16 cellular contexts compared by ENCODE assay signal in the genomic region with DNA sequence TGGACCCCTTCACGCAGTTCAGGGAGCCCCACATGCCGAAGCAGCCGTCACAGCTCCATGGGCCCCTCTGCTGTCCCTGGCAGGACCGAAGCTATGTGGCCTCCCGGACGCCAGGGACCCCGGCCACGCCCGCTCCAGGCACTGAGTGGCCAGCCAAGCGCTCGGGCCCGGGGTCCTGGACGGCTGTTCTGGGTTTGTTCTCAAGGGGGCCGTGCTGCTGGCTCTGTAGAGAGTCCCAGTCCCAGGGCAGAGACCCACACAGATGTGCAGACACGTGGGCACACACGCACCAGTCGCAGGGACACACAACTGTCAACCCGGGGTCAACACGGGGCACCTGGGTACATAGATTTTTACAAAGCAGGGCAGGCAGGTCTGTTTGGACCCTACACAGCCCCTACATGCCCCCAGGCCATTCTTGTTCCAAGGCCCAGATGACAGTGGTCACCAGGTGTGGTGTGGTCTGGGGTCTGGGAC. TPM values are rescaled to one million over a fixed set of nuclear protein-coding genes. Genes with fewer than 3 reads are reported as not detected.
DNase-seq lines count a peak whose midpoint lies in the region; ATAC-seq and TF ChIP-seq lines count a peak whose summit lies in the region.
"Had no signal": no experiment of that assay in that cellular context is flagged by ENCODE, and none has a peak within 500 bp of the region (broad histone marks: within the 10 kb centered on the region; RNA-seq: fewer than 3 reads in every experiment).

No MANE protein-coding gene starts in this region.

- TF ChIP-seq CTCF in SK-N-SH (IDR thresholded peaks at IDR 0.05) (no peak), RWPE2 (IDR thresholded peaks at IDR 0.05; ENCODE audit: poor library complexity, severe bottlenecking) (no peak), osteoblast (IDR thresholded peaks at IDR 0.05; ENCODE audit: extremely low read depth, low read depth, low read length) (no peak)

- POLR2A ChIA-PET in SK-N-SH (lab: Yijun Ruan, JAX), result interaction anchor here (0.9 kb wide), 1 partner anchor 12 kb away, joined by 3 read pairs; no protein-coding TSS in a partner anchor

- H4K20me1 ChIP-seq in SK-N-SH (ENCODE audit: insufficient read depth) (no peaks in the 10 kb centered on the region), osteoblast (ENCODE audit: insufficient read depth, low read length) (peaks cover 7% of the 10 kb centered on the region)

- H3K27ac ChIP-seq in SK-N-SH (ENCODE audit: low read depth in 2 of 2, low read length in 1 of 2) (no peak overlapping the region), RWPE2 (ENCODE audit: poor library complexity, severe bottlenecking) (peak overlapping the region; percentile 2), osteoblast (ENCODE audit: low read depth, low read length) (no peak overlapping the region)
- H3K27ac ChIP-seq: 22Rv1, SJSA1 had no signal

- H3K36me3 ChIP-seq in SK-N-SH (replicated peaks in 1 of 2; ENCODE audit: control insufficient read depth in 1 of 2, insufficient read depth in 2 of 2, low read length in 1 of 2) (peaks cover 0 to 17% of the 10 kb centered on the region in 2 experiments), RWPE2 (ENCODE audit: low read depth) (peaks cover 2% of the 10 kb centered on the region), osteoblast (ENCODE audit: insufficient read depth, low read length) (no peaks in the 10 kb centered on the region)
- H3K36me3 ChIP-seq: HAP-1 had no signal

- peaks cover 8% of the 10 kb centered on the region; the same call in 1 of the 2 replicates for H3K79me2 ChIP-seq in SK-N-SH (ENCODE audit: insufficient read depth)
- peaks cover 4% of the 10 kb centered on the region for H3K79me2 ChIP-seq in osteoblast (ENCODE audit: insufficient read depth, low read length)

- no peaks in the 10 kb centered on the region for H3K9me3 ChIP-seq in SK-N-SH
- H3K9me3 ChIP-seq in RWPE2 (ENCODE audit: severe bottlenecking), result no peaks in the 10 kb centered on the region
- no peaks in the 10 kb centered on the region for H3K9me3 ChIP-seq in osteoblast (ENCODE audit: low read depth, low read length)
- H3K9me3 ChIP-seq: HAP-1, SJSA1 had no signal

- no peak; the same call in 2 of the 3 replicates for ATAC-seq in SK-N-SH treated with all-trans-retinoic acid at 6 μM for 48 hours
- no peak; the same call in 2 of the 3 replicates for ATAC-seq in RWPE2 (ENCODE audit: low read depth)
- ATAC-seq in HG03469 (IDR thresholded peaks at IDR 0.05; ENCODE audit: unreplicated experiment), result no peak

- H2AFZ ChIP-seq in SK-N-SH (ENCODE audit: low read depth), result no peak overlapping the region
- no peak overlapping the region for H2AFZ ChIP-seq in osteoblast (ENCODE audit: low read length)

- no peaks in the 10 kb centered on the region for H3K27me3 ChIP-seq in SK-N-SH (ENCODE audit: insufficient read depth)
- no peaks in the 10 kb centered on the region for H3K27me3 ChIP-seq in RWPE2 (ENCODE audit: insufficient read depth, poor library complexity, severe bottlenecking)
- peaks cover 25% of the 10 kb centered on the region for H3K27me3 ChIP-seq in osteoblast (ENCODE audit: insufficient read depth, low read length)
- H3K27me3 ChIP-seq: SJSA1 had no signal

- TF ChIP-seq POLR2A in erythroblast (IDR thresholded peaks at IDR 0.05; ENCODE audit: low read length), result no peak

- 74% methylated on average over 5 of the region's 19 CpGs for WGBS in SK-N-SH (ENCODE audit: low lambda C conversion rate)

- H3K9me2 ChIP-seq in SK-N-SH, result no peaks in the 10 kb centered on the region

- H3K9ac ChIP-seq in SK-N-SH, result no peak overlapping the region

- H3K4me2 ChIP-seq in SK-N-SH (no peak overlapping the region), osteoblast (ENCODE audit: insufficient read depth, low read length) (no peak overlapping the region)

- DNase-seq in SK-N-SH, result peak; percentile 61
- DNase-seq in RWPE2 (ENCODE audit: low spot score), result no peak
- peak; percentile 93 for DNase-seq in osteoblast (ENCODE audit: insufficient read length, low spot score, missing footprints)
- no peak for DNase-seq in erythroblast (lab: John Stamatoyannopoulos, UW)
- DNase-seq: KBM-7, NCI-H146, NCI-H2081 treated with DMSO at 0.1 percent for 48 hours, NCI-H524, RPMI8226 had no signal

- TF ChIP-seq EP300 in SK-N-SH (IDR thresholded peaks at IDR 0.05; ENCODE audit: borderline replicate concordance in 1 of 2, low read depth in 1 of 2, low read length in 1 of 2), result no peak

- H3K4me3 ChIP-seq in SK-N-SH (ENCODE audit: low read depth in 2 of 2, low read length in 1 of 2) (no peak overlapping the region), RWPE2 (ENCODE audit: severe bottlenecking) (no peak overlapping the region), osteoblast (ENCODE audit: insufficient read depth, low read length) (no peak overlapping the region)
- H3K4me3 ChIP-seq: HAP-1, SJSA1 had no signal

- H3K4me1 ChIP-seq in SK-N-SH (ENCODE audit: control insufficient read depth in 1 of 2, insufficient read depth in 2 of 2, low read depth in 1 of 2, low read length in 1 of 2), result peaks cover 0 to 18% of the 10 kb centered on the region in 2 experiments; a peak in 1 of 4 replicates
- H3K4me1 ChIP-seq in RWPE2 (ENCODE audit: insufficient read depth, poor library complexity, severe bottlenecking), result peaks cover 10% of the 10 kb centered on the region
- H3K4me1 ChIP-seq in osteoblast (ENCODE audit: insufficient read depth, low read length), result no peaks in the 10 kb centered on the region
- H3K4me1 ChIP-seq: HAP-1, SJSA1 had no signal

- CTCF ChIA-PET in SK-N-SH (lab: Yijun Ruan, JAX), result interaction anchor here (1.4 to 5.1 kb wide), 2 partner anchors 116 to 237 kb away, joined by 5 to 43 read pairs; no protein-coding TSS in a partner anchor

- no peak for TF ChIP-seq RAD21 in SK-N-SH (IDR thresholded peaks at IDR 0.05; ENCODE audit: low read length)

- H3F3A ChIP-seq in SK-N-SH (replicated peaks; ENCODE audit: insufficient read depth), result no peaks in the 10 kb centered on the region

TF ChIP-seq in SK-N-SH, 30 proteins besides CTCF, POLR2A, EP300 and RAD21 (continues in another document):
- no peak for TF ChIP-seq GABPA (IDR thresholded peaks at IDR 0.05; ENCODE audit: low read depth)
- no peak for TF ChIP-seq FOXJ3 (CRISPR knock-in tag; IDR thresholded peaks at IDR 0.05)
- TF ChIP-seq SMC3 (IDR thresholded peaks at IDR 0.05; ENCODE audit: low read depth, low read length), result no peak
- no peak for TF ChIP-seq NFIC (IDR thresholded peaks at IDR 0.05; ENCODE audit: borderline replicate concordance)
- TF ChIP-seq FOXM1 (IDR thresholded peaks at IDR 0.05; ENCODE audit: low read depth), result no peak
- TF ChIP-seq TEAD4 (IDR thresholded peaks at IDR 0.05; ENCODE audit: borderline replicate concordance, insufficient read depth), result no peak
- no peak for TF ChIP-seq TCF12 (IDR thresholded peaks at IDR 0.05)
- no peak for TF ChIP-seq RFX5 (IDR thresholded peaks at IDR 0.05; ENCODE audit: low read length)
- TF ChIP-seq, protein P1, sequence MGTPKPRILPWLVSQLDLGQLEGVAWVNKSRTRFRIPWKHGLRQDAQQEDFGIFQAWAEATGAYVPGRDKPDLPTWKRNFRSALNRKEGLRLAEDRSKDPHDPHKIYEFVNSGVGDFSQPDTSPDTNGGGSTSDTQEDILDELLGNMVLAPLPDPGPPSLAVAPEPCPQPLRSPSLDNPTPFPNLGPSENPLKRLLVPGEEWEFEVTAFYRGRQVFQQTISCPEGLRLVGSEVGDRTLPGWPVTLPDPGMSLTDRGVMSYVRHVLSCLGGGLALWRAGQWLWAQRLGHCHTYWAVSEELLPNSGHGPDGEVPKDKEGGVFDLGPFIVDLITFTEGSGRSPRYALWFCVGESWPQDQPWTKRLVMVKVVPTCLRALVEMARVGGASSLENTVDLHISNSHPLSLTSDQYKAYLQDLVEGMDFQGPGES (IDR thresholded peaks at IDR 0.05; ENCODE audit: low read depth, low read length), result no peak

TF ChIP-seq in SK-N-SH treated with all-trans-retinoic acid at 6 μM for 48 hours, 23 proteins besides CTCF, POLR2A, EP300 and RAD21 (continues in another document):
- TF ChIP-seq, protein P2, sequence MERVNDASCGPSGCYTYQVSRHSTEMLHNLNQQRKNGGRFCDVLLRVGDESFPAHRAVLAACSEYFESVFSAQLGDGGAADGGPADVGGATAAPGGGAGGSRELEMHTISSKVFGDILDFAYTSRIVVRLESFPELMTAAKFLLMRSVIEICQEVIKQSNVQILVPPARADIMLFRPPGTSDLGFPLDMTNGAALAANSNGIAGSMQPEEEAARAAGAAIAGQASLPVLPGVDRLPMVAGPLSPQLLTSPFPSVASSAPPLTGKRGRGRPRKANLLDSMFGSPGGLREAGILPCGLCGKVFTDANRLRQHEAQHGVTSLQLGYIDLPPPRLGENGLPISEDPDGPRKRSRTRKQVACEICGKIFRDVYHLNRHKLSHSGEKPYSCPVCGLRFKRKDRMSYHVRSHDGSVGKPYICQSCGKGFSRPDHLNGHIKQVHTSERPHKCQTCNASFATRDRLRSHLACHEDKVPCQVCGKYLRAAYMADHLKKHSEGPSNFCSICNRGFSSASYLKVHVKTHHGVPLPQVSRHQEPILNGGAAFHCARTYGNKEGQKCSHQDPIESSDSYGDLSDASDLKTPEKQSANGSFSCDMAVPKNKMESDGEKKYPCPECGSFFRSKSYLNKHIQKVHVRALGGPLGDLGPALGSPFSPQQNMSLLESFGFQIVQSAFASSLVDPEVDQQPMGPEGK (CRISPR knock-in tag; IDR thresholded peaks at IDR 0.05; ENCODE audit: borderline replicate concordance), result no peak

RNA-seq across cellular contexts. Expression of a gene that starts 6.7 kb away (rescaled TPM):
- polyA plus RNA-seq in SK-N-SH (2012; rRNA removed), result 32.0 and 38.8 TPM in 2 replicates
- polyA plus RNA-seq in SK-N-SH (2012; cell fraction: cytosol; rRNA removed), result 28.3 and 34.5 TPM in 2 replicates
- 18.1 and 18.7 TPM in 2 replicates for polyA plus RNA-seq in SK-N-SH (2012; cell fraction: nucleus; rRNA removed)
- 26.5 and 29.7 TPM in 2 replicates for total RNA-seq in osteoblast

RNA-seq across cellular contexts. Expression of a gene that starts 6.9 kb away (rescaled TPM):
- polyA plus RNA-seq in SK-N-SH (2012; rRNA removed), result 182 and 265 TPM in 2 replicates
- polyA plus RNA-seq in SK-N-SH (2012; cell fraction: cytosol; rRNA removed), result 160 and 235 TPM in 2 replicates
- polyA plus RNA-seq in SK-N-SH (2012; cell fraction: nucleus; rRNA removed), result 199 and 219 TPM in 2 replicates
- 136 and 151 TPM in 2 replicates for total RNA-seq in osteoblast

RNA-seq across cellular contexts. Expression of a gene that starts 7.8 kb away (rescaled TPM):
- polyA plus RNA-seq in SK-N-SH (2012; rRNA removed), result 0.59 TPM in 1 of 2 replicates, not detected in the other
- 0.04 and 0.13 TPM in 2 replicates for polyA plus RNA-seq in SK-N-SH (2012; cell fraction: cytosol; rRNA removed)
- 7.6 and 11.1 TPM in 2 replicates for polyA plus RNA-seq in SK-N-SH (2012; cell fraction: nucleus; rRNA removed)
- 0.36 and 0.59 TPM in 2 replicates for total RNA-seq in osteoblast

RNA-seq across cellular contexts. Expression of a gene that starts 24.8 kb away (rescaled TPM):
- not detected in 2 replicates for polyA plus RNA-seq in SK-N-SH (2012; rRNA removed)
- not detected in 2 replicates for polyA plus RNA-seq in SK-N-SH (2012; cell fraction: cytosol; rRNA removed)
- 0.08 and 0.13 TPM in 2 replicates for polyA plus RNA-seq in SK-N-SH (2012; cell fraction: nucleus; rRNA removed)
- under 0.01 TPM in 1 of 2 replicates, not detected in the other for total RNA-seq in osteoblast
- total RNA-seq: HT-29, SJSA1 had no signal
- polyA plus RNA-seq: BJ had no signal

RNA-seq across cellular contexts. Expression of a gene that starts 32.3 kb away (rescaled TPM):
- polyA plus RNA-seq in SK-N-SH (2012; rRNA removed), result 0.05 TPM in 1 of 2 replicates, not detected in the other
- polyA plus RNA-seq in SK-N-SH (2012; cell fraction: cytosol; rRNA removed), result 0.03 and 0.06 TPM in 2 replicates
- 0.41 TPM in 1 of 2 replicates, not detected in the other for polyA plus RNA-seq in SK-N-SH (2012; cell fraction: nucleus; rRNA removed)
- total RNA-seq in osteoblast, result 0.29 TPM in 1 of 2 replicates, not detected in the other
- total RNA-seq: HT-29, SJSA1 had no signal

Comparison
In these comparisons a context has a peak if more than half of its experiments do, and no peak if none do; other contexts are left out.
1. DNase-seq: peak in SK-N-SH (single experiment) and osteoblast (single experiment); none in RWPE2 (single experiment) and erythroblast (0 of 2).